ENCODE assay signal across 19 cellular contexts in the genomic region with DNA sequence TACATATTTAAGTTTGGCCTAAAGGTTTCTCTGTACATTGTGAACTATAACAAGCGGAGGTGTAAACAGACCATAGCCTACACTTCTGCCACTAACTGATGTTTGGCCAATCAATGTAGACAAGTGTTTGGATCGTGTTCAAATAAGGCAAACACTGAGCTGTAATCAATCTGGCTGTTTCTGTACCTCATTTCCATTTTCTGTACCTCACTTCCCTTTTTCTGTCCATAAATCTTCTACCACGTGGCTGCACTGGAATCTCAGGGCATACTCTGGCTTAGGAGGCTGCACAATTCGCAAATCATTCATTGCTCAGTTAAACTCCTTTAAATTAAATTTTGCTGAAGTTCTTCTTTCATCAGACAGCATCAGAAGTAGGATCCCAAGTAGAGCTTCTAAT.
"Had no signal": no experiment of that assay in that cellular context is flagged by ENCODE, and none has a peak within 500 bp of the region (broad histone marks: within the 10 kb centered on the region; RNA-seq: fewer than 3 reads in every experiment).

No MANE protein-coding gene starts in this region.

- H3K4me2 ChIP-seq: neural progenitor cell had no signal

- H3K27me3 ChIP-seq: heart right ventricle, neural progenitor cell, testis, uterus had no signal

- ATAC-seq: activated CD4-positive, alpha-beta T cell treated with anti-CD3 and anti-CD28 coated beads for 36 hours; activated naive CD4-positive, alpha-beta T cell treated with anti-CD3 and anti-CD28 coated beads, Interleukin-2, amount 50 U/mL, for 72 hours; activated T-helper 17 cell treated with anti-CD3 and anti-CD28 coated beads, Interleukin-2, amount 50 U/mL, for 72 hours; naive thymus-derived CD4-positive, alpha-beta T cell had no signal

- H3K27ac ChIP-seq: heart right ventricle, neural progenitor cell, testis, uterus had no signal

- H3K9me3 ChIP-seq: testis, uterus had no signal

- H3K9me3 Mint-ChIP-seq: activated naive CD4-positive, alpha-beta T cell treated with anti-CD3 and anti-CD28 coated beads, Interleukin-2, amount 50 U/mL, for 72 hours; activated T-helper 17 cell treated with anti-CD3 and anti-CD28 coated beads, Interleukin-2, amount 50 U/mL, for 72 hours; neural progenitor cell had no signal

- H3K4me1 Mint-ChIP-seq: activated B cell treated with CpG ODN at 0.5 μM for 24 hours; activated CD4-positive, alpha-beta T cell treated with anti-CD3 and anti-CD28 coated beads for 36 hours; activated T-helper 17 cell treated with anti-CD3 and anti-CD28 coated beads, Interleukin-2, amount 50 U/mL, for 72 hours; brain; naive thymus-derived CD4-positive, alpha-beta T cell; neural progenitor cell had no signal

- FAIRE-seq: kidney had no signal

- H3K9ac ChIP-seq: neural progenitor cell had no signal

- H3K4me3 Mint-ChIP-seq: activated B cell treated with CpG ODN at 0.5 μM for 24 hours; activated CD4-positive, alpha-beta T cell treated with anti-CD3 and anti-CD28 coated beads for 36 hours; activated T-cell treated with anti-CD3 and anti-CD28 coated beads, Interleukin-2, amount 50 U/mL, for 24 hours; activated T-helper 17 cell treated with anti-CD3 and anti-CD28 coated beads, Interleukin-2, amount 50 U/mL, for 72 hours; brain; naive thymus-derived CD4-positive, alpha-beta T cell; neural progenitor cell had no signal

- H3K4me3 ChIP-seq: heart right ventricle, lung, neural progenitor cell, testis, uterus had no signal

- H3K36me3 ChIP-seq: heart right ventricle, neural progenitor cell, uterus had no signal

- H3K27me3 Mint-ChIP-seq: activated B cell treated with CpG ODN at 0.5 μM for 24 hours; activated T-cell treated with anti-CD3 and anti-CD28 coated beads, Interleukin-2, amount 50 U/mL, for 24 hours; activated T-helper 17 cell treated with anti-CD3 and anti-CD28 coated beads, Interleukin-2, amount 50 U/mL, for 72 hours; brain had no signal

- H3K27ac Mint-ChIP-seq: activated B cell treated with CpG ODN at 0.5 μM for 24 hours; activated CD4-positive, alpha-beta T cell treated with anti-CD3 and anti-CD28 coated beads for 36 hours; activated naive CD4-positive, alpha-beta T cell treated with anti-CD3 and anti-CD28 coated beads, Interleukin-2, amount 50 U/mL, for 72 hours; activated T-cell treated with anti-CD3 and anti-CD28 coated beads, Interleukin-2, amount 50 U/mL, for 24 hours; activated T-helper 17 cell treated with anti-CD3 and anti-CD28 coated beads, Interleukin-2, amount 50 U/mL, for 72 hours; brain; naive thymus-derived CD4-positive, alpha-beta T cell; neural progenitor cell had no signal

- H2AFZ ChIP-seq: neural progenitor cell had no signal

- DNase-seq: activated B cell treated with CpG ODN at 0.5 μM for 24 hours; activated CD4-positive, alpha-beta T cell treated with anti-CD3 and anti-CD28 coated beads for 36 hours; activated CD4-positive, alpha-beta T cell treated with anti-CD3 and anti-CD28 coated beads, Interleukin-2, amount 50 U/mL, for 4 hours; activated CD8-positive, alpha-beta memory T cell treated with anti-CD3 and anti-CD28 coated beads for 24 hours; activated CD8-positive, alpha-beta memory T cell treated with anti-CD3 and anti-CD28 coated beads, Interleukin-2, amount 50 U/mL, for 4 hours; activated T-cell treated with anti-CD3 and anti-CD28 coated beads, Interleukin-2, amount 50 U/mL, for 24 hours; naive thymus-derived CD4-positive, alpha-beta T cell; stimulated activated CD4-positive, alpha-beta T cell treated with anti-CD3 and anti-CD28 coated beads, Interleukin-2, amount 100 ng/mL, for 48 hours; stimulated activated naive CD4-positive, alpha-beta T cell; testis; trophoblast cell; uterus had no signal

- H3K36me3 Mint-ChIP-seq: activated naive CD4-positive, alpha-beta T cell treated with anti-CD3 and anti-CD28 coated beads, Interleukin-2, amount 50 U/mL, for 72 hours; brain; naive thymus-derived CD4-positive, alpha-beta T cell; neural progenitor cell had no signal

- H3K4me1 ChIP-seq: heart right ventricle, neural progenitor cell, testis, uterus had no signal
